Comparison of ENCODE assay signal across 3 cellular contexts in genomic region chr17:13879961-13880466, GRCh38.
"Had no signal": no experiment of that assay in that cellular context is flagged by ENCODE, and none has a peak within 500 bp of the region (broad histone marks: within the 10 kb centered on the region; RNA-seq: fewer than 3 reads in every experiment).

No MANE protein-coding gene starts in this region.

- H3K4me3 ChIP-seq: GM12878 had no signal

- DNase-seq: GDM1, GF-D8 had no signal

- ATAC-seq: GM12878 had no signal
